ENCODE assay signal across 34 cellular contexts in the genomic region with DNA sequence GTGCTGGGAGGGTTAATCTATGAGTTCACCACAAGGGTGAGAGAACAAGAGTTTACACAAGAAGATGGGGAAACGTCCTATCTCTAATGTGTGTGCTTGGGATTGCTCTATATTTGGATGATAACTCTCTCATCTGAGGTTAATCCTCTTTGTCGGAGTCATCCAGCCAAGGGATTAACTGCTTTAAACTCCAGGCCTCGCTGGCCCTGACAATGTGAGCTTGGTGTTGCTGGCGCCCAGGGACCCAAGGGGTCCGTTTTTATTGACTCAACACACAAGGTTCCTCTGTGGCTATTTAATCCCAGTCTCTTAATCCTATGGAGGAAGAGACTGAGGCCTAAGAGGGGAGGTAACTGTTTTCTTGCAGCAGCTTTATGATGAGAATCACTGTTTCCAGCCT. TPM values are rescaled to one million over a fixed set of nuclear protein-coding genes. Genes with fewer than 3 reads are reported as not detected.
"Had no signal": no experiment of that assay in that cellular context is flagged by ENCODE, and none has a peak within 500 bp of the region (broad histone marks: within the 10 kb centered on the region; RNA-seq: fewer than 3 reads in every experiment).

No MANE protein-coding gene starts in this region.

- H3K27ac Mint-ChIP-seq: activated CD4-positive, alpha-beta memory T cell treated with anti-CD3 and anti-CD28 coated beads, Interleukin-2, amount 10 ng/mL, durations not matched to agents 7 days and 5 days; activated CD8-positive, alpha-beta memory T cell treated with anti-CD3 and anti-CD28 coated beads, Interleukin-2, amount 10 ng/mL, durations not matched to agents 7 days and 5 days; activated naive CD4-positive, alpha-beta T cell treated with anti-CD3 and anti-CD28 coated beads, Interleukin-2, amount 50 U/mL, for 24 hours; activated naive CD8-positive, alpha-beta T cell treated with anti-CD3 and anti-CD28 coated beads, Interleukin-2, amount 10 ng/mL, durations not matched to agents 7 days and 5 days; activated T-helper 2 cell treated with anti-CD3 and anti-CD28 coated beads, Interferon-gamma antibody, Interleukin-2, Interleukin-4, amounts not matched to agents 10 μg/mL and 5 μg/mL and 100 μg/mL, durations not matched to agents 14 hours and 24 hours and 36 hours had no signal

- H3K9me3 Mint-ChIP-seq: activated CD4-positive, alpha-beta memory T cell treated with anti-CD3 and anti-CD28 coated beads, Interleukin-2, amount 10 ng/mL, durations not matched to agents 7 days and 5 days; activated naive CD4-positive, alpha-beta T cell treated with anti-CD3 and anti-CD28 coated beads, Interleukin-2, amount 50 U/mL, for 24 hours; activated naive CD8-positive, alpha-beta T cell treated with anti-CD3 and anti-CD28 coated beads, Interleukin-2, amount 10 ng/mL, durations not matched to agents 7 days and 5 days; activated T-helper 2 cell treated with anti-CD3 and anti-CD28 coated beads, Interferon-gamma antibody, Interleukin-2, Interleukin-4, amounts not matched to agents 10 μg/mL and 5 μg/mL and 100 μg/mL, durations not matched to agents 14 hours and 24 hours and 36 hours had no signal

- H3K4me3 Mint-ChIP-seq: activated CD4-positive, alpha-beta memory T cell treated with anti-CD3 and anti-CD28 coated beads, Interleukin-2, amount 10 ng/mL, durations not matched to agents 7 days and 5 days; activated CD8-positive, alpha-beta memory T cell treated with anti-CD3 and anti-CD28 coated beads, Interleukin-2, amount 10 ng/mL, durations not matched to agents 7 days and 5 days; activated naive CD4-positive, alpha-beta T cell treated with anti-CD3 and anti-CD28 coated beads, Interleukin-2, amount 50 U/mL, for 24 hours; activated naive CD8-positive, alpha-beta T cell treated with anti-CD3 and anti-CD28 coated beads, Interleukin-2, amount 10 ng/mL, durations not matched to agents 7 days and 5 days had no signal

- H3K27me3 ChIP-seq: ascending aorta, breast epithelium, Peyer's patch had no signal

- H3K36me3 Mint-ChIP-seq: activated CD8-positive, alpha-beta memory T cell treated with anti-CD3 and anti-CD28 coated beads, Interleukin-2, amount 10 ng/mL, durations not matched to agents 7 days and 5 days; activated naive CD4-positive, alpha-beta T cell treated with anti-CD3 and anti-CD28 coated beads, Interleukin-2, amount 50 U/mL, for 24 hours; activated naive CD8-positive, alpha-beta T cell treated with anti-CD3 and anti-CD28 coated beads, Interleukin-2, amount 10 ng/mL, durations not matched to agents 7 days and 5 days had no signal

- H3K9me3 ChIP-seq: ascending aorta, breast epithelium, Peyer's patch had no signal

- H3K4me1 ChIP-seq: ascending aorta, breast epithelium, Peyer's patch had no signal

- DNase-seq: activated CD4-positive, alpha-beta memory T cell treated with anti-CD3 and anti-CD28 coated beads, Interleukin-2, amount 10 ng/mL, durations not matched to agents 7 days and 5 days; activated CD4-positive, alpha-beta T cell treated with anti-CD3 and anti-CD28 coated beads for 1 hour; activated CD4-positive, alpha-beta T cell treated with anti-CD3 and anti-CD28 coated beads for 48 hours; activated CD4-positive, CD25-positive, alpha-beta regulatory T cell; activated CD8-positive, alpha-beta memory T cell treated with anti-CD3 and anti-CD28 coated beads for 24 hours; activated CD8-positive, alpha-beta memory T cell treated with anti-CD3 and anti-CD28 coated beads, Interleukin-2, amount 10 ng/mL, durations not matched to agents 7 days and 5 days; activated gamma-delta T cell; activated naive CD4-positive, alpha-beta T cell treated with Interleukin-2 at 50 U/mL for 16 hours; activated naive CD8-positive, alpha-beta T cell treated with anti-CD3 and anti-CD28 coated beads, Interleukin-2, amount 10 ng/mL, durations not matched to agents 7 days and 5 days; activated T-cell treated with anti-CD3 and anti-CD28 coated beads, Interleukin-2, amount 50 U/mL, for 1 hour; amygdala; Karpas-422; NCI-H1048; NCI-H1105 treated with DMSO at 0.1 percent for 48 hours; NCI-H1436; NCI-H1694; NCI-H2029; NCI-H345; NCI-H526 treated with DMSO at 0.1 percent for 48 hours; NCI-H774; PC-3; Peyer's patch; Right ventricle myocardium superior; SW 1271; T-helper 1 cell; T-helper 2 cell; T-helper 9 cell had no signal

- H3K27ac ChIP-seq: ascending aorta, breast epithelium, Peyer's patch, VCaP had no signal

- FAIRE-seq: K562 had no signal

- ATAC-seq: activated CD8-positive, alpha-beta memory T cell treated with anti-CD3 and anti-CD28 coated beads, Interleukin-2, amount 10 ng/mL, durations not matched to agents 7 days and 5 days; K562; PC-3 had no signal

- H3K4me1 Mint-ChIP-seq: activated CD4-positive, alpha-beta memory T cell treated with anti-CD3 and anti-CD28 coated beads, Interleukin-2, amount 10 ng/mL, durations not matched to agents 7 days and 5 days; activated CD8-positive, alpha-beta memory T cell treated with anti-CD3 and anti-CD28 coated beads, Interleukin-2, amount 10 ng/mL, durations not matched to agents 7 days and 5 days; activated naive CD4-positive, alpha-beta T cell treated with anti-CD3 and anti-CD28 coated beads, Interleukin-2, amount 50 U/mL, for 24 hours; activated naive CD8-positive, alpha-beta T cell treated with anti-CD3 and anti-CD28 coated beads, Interleukin-2, amount 10 ng/mL, durations not matched to agents 7 days and 5 days had no signal

- H3K36me3 ChIP-seq: ascending aorta, breast epithelium, Peyer's patch had no signal

- H3K4me3 ChIP-seq: ascending aorta, breast epithelium, K562, Peyer's patch had no signal

RNA-seq across cellular contexts. Expression of a gene that starts 14.2 kb away (rescaled TPM):
- total RNA-seq: activated CD8-positive, alpha-beta memory T cell treated with anti-CD3 and anti-CD28 coated beads, Interleukin-2, amount 10 ng/mL, durations not matched to agents 7 days and 5 days; chondrocyte; PC-3 had no signal
